22 cellular contexts compared by ENCODE assay signal in the genomic region with DNA sequence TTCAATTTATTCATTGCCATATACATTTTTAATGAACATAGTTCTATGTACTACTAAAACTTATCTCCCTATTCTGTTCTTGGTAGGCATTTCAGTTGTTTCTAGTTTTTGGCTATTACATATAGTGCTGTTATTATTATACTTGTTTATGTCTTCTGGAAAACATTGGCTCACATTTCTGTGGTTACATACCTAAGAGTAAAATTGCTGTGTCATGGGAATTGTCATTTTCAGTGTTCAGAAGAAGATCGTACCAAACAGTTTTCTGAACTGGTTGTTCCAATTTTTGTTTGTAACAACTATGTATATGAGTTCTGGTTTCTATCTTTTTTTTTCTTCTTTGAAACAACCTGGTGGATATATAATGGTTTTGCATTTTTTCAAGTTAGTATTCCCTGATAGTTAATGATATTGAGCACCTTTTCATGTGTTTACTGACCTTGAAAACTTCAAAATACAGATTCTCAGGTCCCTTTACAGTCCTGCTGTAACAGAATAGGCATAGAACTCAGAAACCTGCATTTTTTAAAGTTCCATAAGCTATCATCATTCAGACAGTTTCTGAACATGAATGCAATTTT.
"Had no signal": no experiment of that assay in that cellular context is flagged by ENCODE, and none has a peak within 500 bp of the region (broad histone marks: within the 10 kb centered on the region; RNA-seq: fewer than 3 reads in every experiment).

No MANE protein-coding gene starts in this region.

- H3K27ac ChIP-seq: hepatocyte, left lung, neural progenitor cell, sigmoid colon, transverse colon, WERI-Rb-1 had no signal

- H3K36me3 ChIP-seq: left lung, neural progenitor cell, sigmoid colon, transverse colon, WERI-Rb-1 had no signal

- H3K4me3 ChIP-seq: hepatocyte, left lung, neural progenitor cell, sigmoid colon, transverse colon had no signal

- ATAC-seq: activated naive CD4-positive, alpha-beta T cell treated with anti-CD3 and anti-CD28 coated beads, Interleukin-2, amount 50 U/mL, for 72 hours; left lung; naive thymus-derived CD8-positive, alpha-beta T cell; stimulated activated naive B cell treated with anti-CD40 and anti-IgM and Interleukin-4, amounts not matched to agents 10 μg/mL and 1 μg/mL and 100 μg/mL, for 72 hours had no signal

- H3K9ac ChIP-seq: neural progenitor cell had no signal

- H3K9me3 ChIP-seq: sigmoid colon, transverse colon had no signal

- DNase-seq: activated CD4-positive, alpha-beta T cell treated with anti-CD3 and anti-CD28 coated beads for 1 hour; activated CD4-positive, alpha-beta T cell treated with anti-CD3 and anti-CD28 coated beads, Interleukin-2, amount 50 U/mL, for 1 hour; activated gamma-delta T cell treated with Interleukin-2 at 50 U/mL for 16 hours; activated T-cell treated with anti-CD3 and anti-CD28 coated beads, Interleukin-2, amount 50 U/mL, for 1 hour; erythroblast; foreskin melanocyte; immature natural killer cell; kidney glomerular epithelial cell; left lung; naive thymus-derived CD8-positive, alpha-beta T cell; posterior cingulate gyrus; sigmoid colon; stimulated activated CD4-positive, alpha-beta T cell treated with anti-CD3 and anti-CD28 coated beads, Interleukin-2, amount 100 ng/mL, for 48 hours; stimulated activated CD8-positive, alpha-beta memory T cell treated with anti-CD3 and anti-CD28 coated beads, Interleukin-4, amount 100 ng/mL, for 48 hours; stimulated activated naive B cell treated with anti-CD40 and anti-IgM and Interleukin-4, amounts not matched to agents 10 μg/mL and 1 μg/mL and 100 μg/mL, for 72 hours; transverse colon; WERI-Rb-1 had no signal

- H2AFZ ChIP-seq: hepatocyte, neural progenitor cell had no signal

- H3K4me2 ChIP-seq: hepatocyte, neural progenitor cell had no signal

- FAIRE-seq: astrocyte, urothelium cell line had no signal

- H3K27me3 ChIP-seq: hepatocyte, left lung, neural progenitor cell, sigmoid colon, transverse colon had no signal

- H3K79me2 ChIP-seq: hepatocyte had no signal

- H3K4me1 ChIP-seq: left lung, sigmoid colon, transverse colon had no signal
